8 cellular contexts compared by ENCODE assay signal in genomic region chr21:34845521-34846213, GRCh38.
DNase-seq lines count a peak whose midpoint lies in the region; ATAC-seq, FAIRE-seq and TF ChIP-seq lines count a peak whose summit lies in the region.

No MANE protein-coding gene starts in this region.

- H3K4me3 ChIP-seq in MM.1S (ENCODE audit: low read length) (peak overlapping the region; percentile 29), right cardiac atrium (ENCODE audit: low read length) (no peak overlapping the region), subcutaneous abdominal adipose tissue (ENCODE audit: low read depth in 1 of 5, low read length in 5 of 5) (peak overlapping the region in 1 of 5 donors; percentile 30)

- no peaks in the 10 kb centered on the region for H3K9me2 ChIP-seq in MM.1S (replicated peaks; ENCODE audit: insufficient read depth, low read length)

- no peaks in the 10 kb centered on the region for H3K36me3 ChIP-seq in MM.1S (replicated peaks; ENCODE audit: insufficient read depth, low read length)
- peaks cover 7 to 26% (median 17%) of the 10 kb centered on the region in 5 donors for H3K36me3 ChIP-seq in subcutaneous abdominal adipose tissue (ENCODE audit: control insufficient read depth in 5 of 5, insufficient read depth in 5 of 5, low read length in 5 of 5)

- peak overlapping the region; percentile 46 for H3K27ac ChIP-seq in MM.1S (ENCODE audit: low read length)
- peak overlapping the region; percentile 18 for H3K27ac ChIP-seq in right cardiac atrium (ENCODE audit: low read length)
- peak overlapping the region; percentile 97 for H3K27ac ChIP-seq in subcutaneous abdominal adipose tissue (ENCODE audit: low read depth, low read length)
- H3K27ac ChIP-seq in substantia nigra (ENCODE audit: low read depth, low read length, poor library complexity, severe bottlenecking): no peak overlapping the region

- TF ChIP-seq CTCF in MM.1S (IDR thresholded peaks at IDR 0.05; ENCODE audit: low read length): no peak

- DNase-seq in H54 (ENCODE audit: insufficient read length, low spot score): peak; percentile 42
- DNase-seq in MM.1S: peak; percentile 97
- DNase-seq in activated T-cell treated with anti-CD3 and anti-CD28 coated beads, Interleukin-2, amount 50 U/mL, for 72 hours: peak; percentile 49 to 54
- DNase-seq in right cardiac atrium: no peak
- no peak for DNase-seq in SW 1271 (lab: John Stamatoyannopoulos, UW)
- no peak for DNase-seq in substantia nigra (lab: John Stamatoyannopoulos, UW)

- peaks cover 33% of the 10 kb centered on the region for H3K4me1 ChIP-seq in MM.1S (ENCODE audit: low read length)
- no peaks in the 10 kb centered on the region for H3K4me1 ChIP-seq in right cardiac atrium (ENCODE audit: control insufficient read depth, insufficient read depth, low read length)
- H3K4me1 ChIP-seq in subcutaneous abdominal adipose tissue (ENCODE audit: control insufficient read depth in 5 of 5, insufficient read depth in 5 of 5, low read length in 5 of 5): peaks cover 9 to 61% (median 45%) of the 10 kb centered on the region in 5 donors

- WGBS in right cardiac atrium: 47% methylated on average over 6 of the region's 6 CpGs

- peak overlapping the region; percentile 87 for H3K4me2 ChIP-seq in MM.1S (ENCODE audit: low read depth, low read length)

- H4K20me1 ChIP-seq in MM.1S (ENCODE audit: insufficient read depth, low read length): no peaks in the 10 kb centered on the region

- no peaks in the 10 kb centered on the region for H3K9me3 Mint-ChIP-seq in activated T-cell treated with anti-CD3 and anti-CD28 coated beads, Interleukin-2, amount 50 U/mL, for 72 hours

- H3K9me3 ChIP-seq in MM.1S (replicated peaks; ENCODE audit: insufficient read depth, low read length) (no peaks in the 10 kb centered on the region), right cardiac atrium (ENCODE audit: control insufficient read depth, low read length) (no peaks in the 10 kb centered on the region), subcutaneous abdominal adipose tissue (ENCODE audit: control insufficient read depth in 5 of 5, low read length in 5 of 5) (no peaks in the 10 kb centered on the region)

- no peak for FAIRE-seq in H54 (lab: Jason Lieb, UNC)

- TF ChIP-seq POLR2A in H54 (IDR thresholded peaks at IDR 0.05; ENCODE audit: low read depth, low read length): no peak

- H3K27ac Mint-ChIP-seq in activated T-cell treated with anti-CD3 and anti-CD28 coated beads, Interleukin-2, amount 50 U/mL, for 72 hours: peak overlapping the region; percentile 24

- no peaks in the 10 kb centered on the region for H3K27me3 Mint-ChIP-seq in activated T-cell treated with anti-CD3 and anti-CD28 coated beads, Interleukin-2, amount 50 U/mL, for 72 hours (ENCODE audit: low read depth)

- H3F3A ChIP-seq in MM.1S (ENCODE audit: insufficient read depth, low read length): peaks cover 18% of the 10 kb centered on the region

- no peaks in the 10 kb centered on the region for H3K79me2 ChIP-seq in MM.1S (ENCODE audit: low read length)

- H2AFZ ChIP-seq in MM.1S (ENCODE audit: low read length): no peak overlapping the region

- 0 out of 2 replicates have a peak overlapping the region, but pooled peaks have one; percentile 9 for H3K9ac ChIP-seq in MM.1S (ENCODE audit: low read length)
- peak overlapping the region in 4 of 5 donors; percentile 15 to 63 (median 52) for H3K9ac ChIP-seq in subcutaneous abdominal adipose tissue (ENCODE audit: low read length in 5 of 5)

- H3K4me1 Mint-ChIP-seq in activated T-cell treated with anti-CD3 and anti-CD28 coated beads, Interleukin-2, amount 50 U/mL, for 72 hours (ENCODE audit: low read depth): peaks cover 38% of the 10 kb centered on the region

- ATAC-seq in GM18519 (IDR thresholded peaks at IDR 0.05; ENCODE audit: low FRiP score, unreplicated experiment): peak; percentile 91
- peak; percentile 81 to 87 for ATAC-seq in activated T-cell treated with anti-CD3 and anti-CD28 coated beads, Interleukin-2, amount 50 U/mL, for 72 hours (replicated peaks in 1 of 2)
- peak; percentile 79 to 83 for ATAC-seq in right cardiac atrium

- intact Hi-C loops in right cardiac atrium (cut with DNase I): no loop called here

- peaks cover 13% of the 10 kb centered on the region in 2 donors for H3K36me3 Mint-ChIP-seq in activated T-cell treated with anti-CD3 and anti-CD28 coated beads, Interleukin-2, amount 50 U/mL, for 72 hours (ENCODE audit: insufficient read depth in 2 of 2)

- H3K4me3 Mint-ChIP-seq in activated T-cell treated with anti-CD3 and anti-CD28 coated beads, Interleukin-2, amount 50 U/mL, for 72 hours: peak overlapping the region; percentile 57 to 77

- H3K27me3 ChIP-seq in MM.1S (replicated peaks; ENCODE audit: insufficient read depth, low read length) (no peaks in the 10 kb centered on the region), right cardiac atrium (ENCODE audit: control insufficient read depth, insufficient read depth) (no peaks in the 10 kb centered on the region), subcutaneous abdominal adipose tissue (ENCODE audit: control insufficient read depth in 5 of 5, insufficient read depth in 4 of 5, low read length in 5 of 5) (no peaks in the 10 kb centered on the region)

Comparison
In these comparisons a context has a peak if more than half of its experiments do, and no peak if none do; other contexts are left out.
1. DNase-seq: peak in H54 (single experiment), MM.1S (single experiment) and activated T-cell treated with anti-CD3 and anti-CD28 coated beads, Interleukin-2, amount 50 U/mL, for 72 hours (2 of 2); none in right cardiac atrium (0 of 3), SW 1271 (0 of 2) and substantia nigra (0 of 49).
2. Peak in every context shown above with its lines, with median percentiles within 50 percentile points of each other: ATAC-seq.